1 cellular context compared by ENCODE assay signal in genomic region chr4:67719953-67720617, GRCh38.
A peak's percentile ranks its signal among the peaks of the same experiment; 100 is the strongest.
TF ChIP-seq lines count a peak whose summit lies in the region.

No MANE protein-coding gene starts in this region.

TF ChIP-seq in K562, 482 proteins besides CTCF, POLR2A, EP300 and RAD21 (continued from another document and continues in another):
- no peak for TF ChIP-seq ARID3B (CRISPR knock-in tag; IDR thresholded peaks at IDR 0.05; ENCODE audit: borderline replicate concordance)
- 0 out of 2 replicates have a peak, but pooled peaks have one; percentile 6 for TF ChIP-seq TEAD4 (IDR thresholded peaks at IDR 0.05; ENCODE audit: low read length)
- TF ChIP-seq TEAD4 (CRISPR knock-in tag; IDR thresholded peaks at IDR 0.05; ENCODE audit: borderline replicate concordance), result no peak
- TF ChIP-seq ID3 (CRISPR knock-in tag; IDR thresholded peaks at IDR 0.05), result no peak
- TF ChIP-seq ID3 (tag; IDR thresholded peaks at IDR 0.05), result peak; percentile 81
- no peak for TF ChIP-seq ZFP36 (IDR thresholded peaks at IDR 0.05; ENCODE audit: low read depth, low read length, partially characterized antibody)
- TF ChIP-seq CREB1 (IDR thresholded peaks at IDR 0.05), result no peak
- TF ChIP-seq CREB1 (CRISPR knock-in tag; IDR thresholded peaks at IDR 0.05), result no peak
- TF ChIP-seq ZNF76 (CRISPR knock-in tag; IDR thresholded peaks at IDR 0.05; ENCODE audit: borderline replicate concordance), result no peak
- TF ChIP-seq ZNF280B (CRISPR knock-in tag; IDR thresholded peaks at IDR 0.05), result no peak
- no peak for TF ChIP-seq NR4A1 (CRISPR knock-in tag; IDR thresholded peaks at IDR 0.05)
- no peak for TF ChIP-seq NR4A1 (tag; IDR thresholded peaks at IDR 0.05)
- no peak for TF ChIP-seq ZNF395 (CRISPR knock-in tag; IDR thresholded peaks at IDR 0.05)
- TF ChIP-seq CBFA2T2 (conservative IDR thresholded peaks at IDR 0.05), result peak; percentile 10; the same call in 1 of the 2 replicates
- no peak for TF ChIP-seq SMARCA5 (IDR thresholded peaks at IDR 0.05)
- no peak for TF ChIP-seq HMG20A (CRISPR knock-in tag; conservative IDR thresholded peaks at IDR 0.05)
- TF ChIP-seq CEBPZ (IDR thresholded peaks at IDR 0.05; ENCODE audit: borderline replicate concordance, low read depth, low read length), result no peak
- no peak for TF ChIP-seq ETS2 (tag; IDR thresholded peaks at IDR 0.05; ENCODE audit: borderline replicate concordance, poor library complexity, severe bottlenecking)
- peak; percentile 23; the same call in 1 of the 2 replicates for TF ChIP-seq CXXC5 (CRISPR knock-in tag; IDR thresholded peaks at IDR 0.05)
- no peak for TF ChIP-seq NR2C1 (IDR thresholded peaks at IDR 0.05)
- peak; percentile 31; the same call in 1 of the 2 replicates for TF ChIP-seq NR2C1 (tag; IDR thresholded peaks at IDR 0.05)
- TF ChIP-seq C11orf30 (IDR thresholded peaks at IDR 0.05; ENCODE audit: low read depth), result no peak
- TF ChIP-seq FOXM1 (IDR thresholded peaks at IDR 0.05; ENCODE audit: low read depth), result no peak
- no peak for TF ChIP-seq FOXM1 (CRISPR knock-in tag; IDR thresholded peaks at IDR 0.05; ENCODE audit: low read depth)
- TF ChIP-seq FOXP1 (CRISPR knock-in tag; IDR thresholded peaks at IDR 0.05), result no peak
- TF ChIP-seq HOXB6 (CRISPR knock-in tag; IDR thresholded peaks at IDR 0.05; ENCODE audit: borderline replicate concordance), result no peak
- TF ChIP-seq SMAD4 (CRISPR knock-in tag; conservative IDR thresholded peaks at IDR 0.05), result peak; percentile 40; the same call in 1 of the 2 replicates
- no peak for TF ChIP-seq GABPA (tag; conservative IDR thresholded peaks at IDR 0.05; ENCODE audit: low read depth)
- peak; percentile 80 for TF ChIP-seq ZNF592 (IDR thresholded peaks at IDR 0.05)
- TF ChIP-seq FUS (optimal IDR thresholded peaks at IDR 0.05; ENCODE audit: low read depth, low read length), result no peak
- no peak for TF ChIP-seq SRSF1 (IDR thresholded peaks at IDR 0.05; ENCODE audit: low read depth, low read length)
- TF ChIP-seq BRD9 (IDR thresholded peaks at IDR 0.05; ENCODE audit: low read depth, partially characterized antibody), result no peak
- TF ChIP-seq NFIC (IDR thresholded peaks at IDR 0.05), result peak; percentile 35; the same call in 1 of the 2 replicates
- TF ChIP-seq CAMTA2 (CRISPR knock-in tag; conservative IDR thresholded peaks at IDR 0.05), result no peak
- TF ChIP-seq CHCHD3 (CRISPR knock-in tag; IDR thresholded peaks at IDR 0.05), result no peak
- peak; percentile 26; the same call in 1 of the 2 replicates for TF ChIP-seq DPF2 (IDR thresholded peaks at IDR 0.05)
- TF ChIP-seq ILK (tag; IDR thresholded peaks at IDR 0.05; ENCODE audit: borderline replicate concordance, low read depth), result no peak
- no peak for TF ChIP-seq ZNF668 (CRISPR knock-in tag; IDR thresholded peaks at IDR 0.05)
- TF ChIP-seq CBFA2T3 (IDR thresholded peaks at IDR 0.05), result peak; percentile 61
- TF ChIP-seq HSF4 (CRISPR knock-in tag; IDR thresholded peaks at IDR 0.05; ENCODE audit: borderline replicate concordance), result no peak
- no peak for TF ChIP-seq JUN (IDR thresholded peaks at IDR 0.05; ENCODE audit: borderline replicate concordance, low read depth, low read length)
- TF ChIP-seq JUN (CRISPR knock-in tag; IDR thresholded peaks at IDR 0.05; ENCODE audit: borderline replicate concordance), result no peak
- no peak for TF ChIP-seq KAT2B (IDR thresholded peaks at IDR 0.05; ENCODE audit: low read depth, low read length)
- TF ChIP-seq VEZF1 (CRISPR knock-in tag; IDR thresholded peaks at IDR 0.05), result no peak
- no peak for TF ChIP-seq SIX5 (IDR thresholded peaks at IDR 0.05; ENCODE audit: borderline replicate concordance in 1 of 2, insufficient read depth in 1 of 2, low read depth in 1 of 2, low read length in 2 of 2)
- no peak for TF ChIP-seq HDAC8 (tag; IDR thresholded peaks at IDR 0.05)
- TF ChIP-seq TCF3 (CRISPR knock-in tag; IDR thresholded peaks at IDR 0.05), result peak; percentile 13; the same call in 1 of the 2 replicates
- no peak for TF ChIP-seq KDM1A (IDR thresholded peaks at IDR 0.05)
- no peak for TF ChIP-seq ZNF143 (CRISPR knock-in tag; IDR thresholded peaks at IDR 0.05)
- no peak for TF ChIP-seq HINFP (tag; conservative IDR thresholded peaks at IDR 0.05; ENCODE audit: low read depth)
- no peak for TF ChIP-seq E2F8 (IDR thresholded peaks at IDR 0.05; ENCODE audit: low read depth, partially characterized antibody)
- no peak for TF ChIP-seq JUNB (CRISPR knock-in tag; conservative IDR thresholded peaks at IDR 0.05)
